8 cellular contexts compared by ENCODE assay signal in the genomic region with DNA sequence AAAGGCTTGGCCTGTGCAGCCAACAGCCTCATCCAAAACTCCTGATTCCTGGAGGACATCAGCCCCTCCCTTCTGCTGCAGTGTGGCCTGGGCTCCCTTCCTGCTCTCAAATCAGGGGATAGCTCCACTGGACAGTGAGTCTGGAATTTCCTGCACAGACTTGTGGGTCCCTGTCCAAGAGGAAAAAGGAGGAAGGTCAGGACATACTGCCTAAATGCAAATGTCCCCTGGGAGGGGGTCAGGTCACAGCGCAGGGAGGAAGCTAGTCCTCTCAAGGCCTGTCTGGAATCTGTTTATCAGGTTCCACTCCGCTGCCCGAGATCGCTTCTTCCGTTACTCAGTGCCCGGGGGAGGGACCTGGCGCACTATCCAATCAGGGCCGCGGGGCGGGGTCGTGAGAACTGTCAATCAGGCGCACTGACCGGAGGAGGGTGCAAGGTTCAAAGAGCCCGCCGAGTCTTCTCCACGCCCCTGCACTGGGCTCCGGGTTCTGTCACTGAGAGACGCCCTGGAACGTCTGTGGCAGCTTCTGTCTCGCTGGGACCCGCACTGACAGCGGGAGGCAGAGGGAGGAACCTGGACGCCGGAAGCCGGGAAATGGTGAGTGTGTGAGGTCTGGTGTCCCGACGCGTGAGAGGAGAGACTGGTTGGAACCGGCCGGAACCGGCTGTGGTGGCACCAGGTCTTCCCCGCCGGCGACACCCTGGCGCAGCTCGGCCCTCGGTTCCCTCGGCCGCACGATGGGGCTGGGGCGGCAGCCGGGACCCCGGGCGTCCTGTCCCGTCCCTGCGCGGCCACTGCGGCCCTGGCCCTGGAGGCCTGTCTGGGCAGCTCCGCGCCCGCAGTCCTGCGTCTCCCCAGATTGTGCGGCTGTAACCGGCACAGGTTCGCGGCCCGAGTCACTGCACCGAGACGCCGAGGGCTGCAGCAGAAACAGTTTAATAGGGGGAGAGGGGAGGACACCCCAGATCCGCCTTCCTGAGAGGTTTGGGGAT. TPM values are rescaled to one million over a fixed set of nuclear protein-coding genes. Genes with fewer than 3 reads are reported as not detected.
DNase-seq lines count a peak whose midpoint lies in the region; ATAC-seq and TF ChIP-seq lines count a peak whose summit lies in the region.

A gene (plus strand): TSS at position 404 of the 995 bp plus-strand sequence. CDS start 194 bp downstream, at position 598.

- peak within 1 kb of the TSS; percentile 93 for H3K27ac ChIP-seq in lower lobe of right lung

- peaks cover 12% of the 10 kb centered on the region for H3K4me1 ChIP-seq in lower lobe of right lung

- H3K9me3 Mint-ChIP-seq in activated CD8-positive, alpha-beta T cell treated with anti-CD3 and anti-CD28 coated beads for 36 hours = peaks cover 33% of the 10 kb centered on the region

- peak; percentile 54 to 96 (median 94) for DNase-seq in C1 segment of cervical spinal cord (lab: John Stamatoyannopoulos, UW)
- peak; percentile 53 for DNase-seq in NCI-H82 treated with DMSO at 0.1 percent for 48 hours (lab: John Stamatoyannopoulos, UW; ENCODE audit: unreplicated experiment)
- DNase-seq in activated CD8-positive, alpha-beta T cell treated with anti-CD3 and anti-CD28 coated beads for 36 hours = peak; percentile 98
- DNase-seq in ecto neural progenitor cell (ENCODE audit: low spot score) = peak; percentile 97
- DNase-seq in lower lobe of right lung = peak; percentile 97
- peak; percentile 95 for DNase-seq in stimulated activated CD4-positive, alpha-beta T cell treated with anti-CD3 and anti-CD28 coated beads, Interleukin-4, amount 100 ng/mL, for 48 hours (ENCODE audit: low read depth in 2 of 2)

- H3K27me3 ChIP-seq in lower lobe of right lung (ENCODE audit: low read depth) = no peaks in the 10 kb centered on the region

- H3K9me3 ChIP-seq in lower lobe of right lung = peaks cover 8% of the 10 kb centered on the region

- peaks cover 17% of the 10 kb centered on the region for H3K4me1 Mint-ChIP-seq in activated CD8-positive, alpha-beta T cell treated with anti-CD3 and anti-CD28 coated beads for 36 hours (ENCODE audit: low read depth)

- H3K27ac Mint-ChIP-seq in activated CD8-positive, alpha-beta T cell treated with anti-CD3 and anti-CD28 coated beads for 36 hours = peak within 1 kb of the TSS; percentile 94

- no peak for TF ChIP-seq CTCF in activated CD8-positive, alpha-beta T cell treated with anti-CD3 and anti-CD28 coated beads for 36 hours (IDR thresholded peaks at IDR 0.05)
- no peak for TF ChIP-seq CTCF in lower lobe of right lung (IDR thresholded peaks at IDR 0.05)

- peak within 1 kb of the TSS; percentile 95 for H3K4me3 Mint-ChIP-seq in activated CD8-positive, alpha-beta T cell treated with anti-CD3 and anti-CD28 coated beads for 36 hours

- peak; percentile 94 for ATAC-seq in GM19372 (IDR thresholded peaks at IDR 0.05; ENCODE audit: low read depth, unreplicated experiment)
- peak; percentile 88 for ATAC-seq in HG03520 (IDR thresholded peaks at IDR 0.05; ENCODE audit: unreplicated experiment)
- ATAC-seq in activated CD8-positive, alpha-beta T cell treated with anti-CD3 and anti-CD28 coated beads for 36 hours = peak; percentile 98
- peak; percentile 99 to 100 for ATAC-seq in lower lobe of right lung

- CTCF ChIA-PET in activated CD8-positive, alpha-beta T cell treated with anti-CD3 and anti-CD28 coated beads for 36 hours (lab: Charles Lee) = interaction anchor here (1.2 to 1.4 kb wide), 2 partner anchors 31 to 67 kb away, joined by 3 read pairs; no protein-coding TSS in a partner anchor

- POLR2A ChIA-PET in activated CD8-positive, alpha-beta T cell treated with anti-CD3 and anti-CD28 coated beads for 36 hours (lab: Charles Lee) = interaction anchor here (0.6 to 1.0 kb wide), 5 partner anchors 9 to 188 kb away, joined by 3 read pairs; a partner anchor contains a TSS

- peaks cover 28% of the 10 kb centered on the region for H3K36me3 Mint-ChIP-seq in activated CD8-positive, alpha-beta T cell treated with anti-CD3 and anti-CD28 coated beads for 36 hours (ENCODE audit: low read depth)

- intact Hi-C loops in activated CD8-positive, alpha-beta T cell treated with anti-CD3 and anti-CD28 coated beads for 36 hours (cut with micrococcal nuclease) = no loop called here
- intact Hi-C loops in lower lobe of right lung (cut with DNase I) = no loop called here

- H3K36me3 ChIP-seq in lower lobe of right lung = no peaks in the 10 kb centered on the region

- H3K4me3 ChIP-seq in lower lobe of right lung = peak within 1 kb of the TSS; percentile 92

- H3K27me3 Mint-ChIP-seq in activated CD8-positive, alpha-beta T cell treated with anti-CD3 and anti-CD28 coated beads for 36 hours = peaks cover 6% of the 10 kb centered on the region

RNA-seq across cellular contexts. Expression of the gene that starts here (rescaled TPM):
- total RNA-seq in activated CD8-positive, alpha-beta T cell treated with anti-CD3 and anti-CD28 coated beads for 36 hours = 1 to 10 TPM; 3.6 to 4.3 TPM
- 5.8 TPM for total RNA-seq in lower lobe of right lung

Comparison
In these comparisons a context has a peak if more than half of its experiments do, and no peak if none do; other contexts are left out.
1. Peak in every context shown above with its lines: DNase-seq, ATAC-seq, H3K4me3 ChIP-seq and H3K27ac ChIP-seq.